In the genomic region with DNA sequence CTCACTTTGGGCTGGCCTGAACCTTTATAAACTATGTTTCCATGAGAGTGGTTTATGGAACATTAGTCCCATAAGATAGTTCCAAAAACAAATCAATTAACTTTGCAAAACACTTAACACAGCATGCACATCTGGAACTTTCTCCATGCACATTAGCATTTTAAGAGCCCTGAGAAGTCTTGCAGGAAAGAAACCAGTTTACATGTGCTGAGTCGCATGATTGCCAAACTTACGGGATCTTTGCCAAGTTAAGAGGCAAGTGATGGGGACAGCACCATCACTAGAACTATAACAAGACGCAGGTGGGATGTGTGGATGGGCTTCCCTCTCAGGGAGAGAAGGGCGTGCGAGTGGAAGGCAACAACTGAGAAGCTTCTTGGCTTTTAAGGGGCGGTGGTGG, we compare ENCODE assay signal across 17 cellular contexts. TPM values are rescaled to one million over a fixed set of nuclear protein-coding genes. Genes with fewer than 3 reads are reported as not detected.
DNase-seq lines count a peak whose midpoint lies in the region; TF ChIP-seq lines count a peak whose summit lies in the region.
"Had no signal": no experiment of that assay in that cellular context is flagged by ENCODE, and none has a peak within 500 bp of the region (broad histone marks: within the 10 kb centered on the region; RNA-seq: fewer than 3 reads in every experiment).

No MANE protein-coding gene starts in this region.

- no peak for TF ChIP-seq EP300 in transverse colon (IDR thresholded peaks at IDR 0.05; ENCODE audit: low read depth)

- intact Hi-C loops in transverse colon (cut with DNase I; ENCODE audit: low total_unique reads) = no loop called here

- whole genome bisulfite sequencing in transverse colon (ENCODE audit: low coverage in 1 of 2), 2 donors = 80 to 86% methylated on average over 2 to 6 of the region's 6 CpGs

- no peaks in the 10 kb centered on the region for H3K9me3 ChIP-seq in transverse colon
- H3K9me3 ChIP-seq: ovary, thyroid gland had no signal

- peaks cover 0 to 14% (median 4%) of the 10 kb centered on the region in 4 donors for H3K4me1 ChIP-seq in transverse colon
- H3K4me1 ChIP-seq: BLaER1 treated with 17β-estradiol and CSF1 and Interleukin-3, amounts not matched to agents 10 nM and 100 nM had no signal

- in situ Hi-C loops in transverse colon (cut with MboI; ENCODE audit: low pct_ligation_motif_present in 1 of 4, low pct_unique_long_range_greater_than_20kb in 1 of 4, low sequenced_read_pairs in 3 of 4) = no loop called here

- peak overlapping the region; percentile 44 to 67 (median 58) for H3K27ac ChIP-seq in transverse colon
- H3K27ac ChIP-seq: BLaER1 treated with 17β-estradiol and CSF1 and Interleukin-3, amounts not matched to agents 10 nM and 100 nM; ovary had no signal

- H3K36me3 ChIP-seq in transverse colon = no peaks in the 10 kb centered on the region
- H3K36me3 ChIP-seq: BLaER1 treated with 17β-estradiol and CSF1 and Interleukin-3, amounts not matched to agents 10 nM and 100 nM; ovary; thyroid gland had no signal

- DNase-seq in NCI-H345 (lab: John Stamatoyannopoulos, UW) (peak; percentile 4), NCI-H345 treated with DMSO at 0.1 percent for 48 hours (lab: John Stamatoyannopoulos, UW; ENCODE audit: unreplicated experiment) (no peak), epithelial cell of esophagus (ENCODE audit: low read depth) (peak; percentile 17), medulla oblongata (ENCODE audit: extremely low spot score) (peak; percentile 6), transverse colon (no peak), NCI-H146 (lab: John Stamatoyannopoulos, UW) (no peak), SIG-M5 (lab: John Stamatoyannopoulos, UW) (no peak), MV-4-11 (lab: John Stamatoyannopoulos, UW) (no peak)
- DNase-seq: 8988T, GOT3, left colon, NCI-H2081 treated with DMSO at 0.1 percent for 48 hours, NCI-H526, T-helper 9 cell had no signal

- H3K27me3 ChIP-seq in transverse colon = no peaks in the 10 kb centered on the region
- H3K27me3 ChIP-seq: BLaER1 treated with 17β-estradiol and CSF1 and Interleukin-3, amounts not matched to agents 10 nM and 100 nM; ovary; thyroid gland had no signal

- H3K4me3 ChIP-seq in epithelial cell of esophagus (ENCODE audit: low read length) (no peak overlapping the region), transverse colon (no peak overlapping the region)
- H3K4me3 ChIP-seq: BLaER1 treated with 17β-estradiol and CSF1 and Interleukin-3, amounts not matched to agents 10 nM and 100 nM; ovary; thyroid gland had no signal

- TF ChIP-seq CTCF in epithelial cell of esophagus (IDR thresholded peaks at IDR 0.05; ENCODE audit: insufficient read depth, low read depth, low read length, missing control alignments) (no peak), transverse colon (IDR thresholded peaks at IDR 0.05) (no peak)

- TF ChIP-seq POLR2A in transverse colon (IDR thresholded peaks at IDR 0.05) = no peak

RNA-seq across cellular contexts. Expression of gene ADAMTS9, which starts 20.7 kb away (rescaled TPM):
- 10 to 100 TPM in 2 of 4 donors, 1 to 10 TPM in 2; 6.3 to 20.1 (median 13.0) TPM for total RNA-seq in transverse colon

Comparison
In these comparisons a context has a peak if more than half of its experiments do, and no peak if none do; other contexts are left out.
1. DNase-seq: peak in NCI-H345 (single experiment), epithelial cell of esophagus (single experiment) and medulla oblongata (single experiment); none in NCI-H345 treated with DMSO at 0.1 percent for 48 hours (single experiment), transverse colon (single experiment), NCI-H146 (single experiment), SIG-M5 (single experiment) and MV-4-11 (single experiment).